ENCODE assay signal across 8 cellular contexts in the genomic region with DNA sequence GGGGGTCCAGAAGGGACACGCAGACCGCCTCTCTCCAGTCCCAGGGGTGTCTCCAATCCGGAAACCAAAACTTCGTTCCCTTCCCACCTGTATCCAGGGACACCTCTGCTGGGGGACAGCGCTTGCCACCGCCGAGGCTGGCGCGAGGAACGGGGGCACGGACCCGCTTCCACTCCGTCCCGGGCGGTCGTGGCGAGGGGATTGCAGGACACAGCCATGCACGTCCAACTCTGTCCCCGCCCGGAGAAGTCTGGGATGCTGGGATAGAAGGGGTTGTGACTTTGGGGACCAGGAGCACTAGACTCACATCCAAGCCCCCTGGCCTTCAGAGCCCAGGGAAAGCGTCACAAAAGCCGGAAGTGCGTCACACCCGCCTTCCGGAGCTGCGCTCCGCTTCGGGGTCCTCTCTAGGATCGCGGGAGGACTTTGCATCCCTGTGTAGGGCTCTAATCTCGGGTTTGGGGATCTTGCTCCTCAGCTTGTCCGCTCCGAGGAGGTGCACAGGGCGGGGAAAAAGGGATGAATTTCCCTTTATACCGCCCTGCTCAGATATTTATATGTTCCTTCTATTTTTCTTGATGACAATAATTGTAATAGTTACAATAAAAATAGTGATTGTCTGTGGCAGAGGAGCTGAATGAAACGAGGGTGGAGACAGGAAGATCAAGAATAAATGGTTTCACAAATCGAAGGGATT. TPM values are rescaled to one million over a fixed set of nuclear protein-coding genes. Genes with fewer than 3 reads are reported as not detected.
DNase-seq lines count a peak whose midpoint lies in the region; ATAC-seq and TF ChIP-seq lines count a peak whose summit lies in the region.

A gene (minus strand): TSS at position 348 of the 697 bp plus-strand sequence. CDS start 3,707 bp downstream, outside the sequence.

- H3K9me3 ChIP-seq in HEK293 (ENCODE audit: control insufficient read depth, insufficient read depth, low read depth, low read length) (no peaks in the 10 kb centered on the region; the same call in 1 of the 2 replicates), thymus (ENCODE audit: control insufficient read depth) (no peaks in the 10 kb centered on the region)

- H3K27me3 ChIP-seq in thymus (ENCODE audit: control insufficient read depth, insufficient read depth): no peaks in the 10 kb centered on the region

- CTCF ChIA-PET in HEK293 (lab: Yijun Ruan, JAX): interaction anchor here (1.2 kb wide), 2 partner anchors 12 to 65 kb away, joined by 3 to 5 read pairs; a partner anchor contains a TSS

- WGBS in thymus: under 1% methylated on average over 37 of the region's 37 CpGs

- POLR2A ChIA-PET in HEK293 (lab: Yijun Ruan, JAX): interaction anchor here (0.9 to 1.2 kb wide), 6 partner anchors 8 to 65 kb away, joined by 3 to 17 read pairs (median 4); a partner anchor contains a TSS

- intact Hi-C loops in Right ventricle myocardium inferior (cut with DNase I): loop anchor here (5.0 kb wide), 1 partner anchor 50 kb away; a partner anchor contains a TSS

- TF ChIP-seq CTCF in HEK293 (tag by site-specific recombination; IDR thresholded peaks at IDR 0.05) (no peak), NB4 (IDR thresholded peaks at IDR 0.05; ENCODE audit: low read depth, low read length) (no peak), osteocyte (IDR thresholded peaks at IDR 0.05) (no peak)

- H3K4me1 Mint-ChIP-seq in activated naive CD8-positive, alpha-beta T cell treated with anti-CD3 and anti-CD28 coated beads for 36 hours: peaks cover 29% of the 10 kb centered on the region
- peaks cover 18% of the 10 kb centered on the region for H3K4me1 Mint-ChIP-seq in osteocyte (ENCODE audit: unreplicated experiment)

- DNase-seq in GF-D8 (lab: John Stamatoyannopoulos, UW): peak; percentile 69
- peak; percentile 96 for DNase-seq in NB4 (ENCODE audit: low read depth)
- peak; percentile 86 for DNase-seq in activated naive CD8-positive, alpha-beta T cell treated with anti-CD3 and anti-CD28 coated beads for 36 hours
- peak; percentile 94 for DNase-seq in Right ventricle myocardium inferior (ENCODE audit: missing footprints)
- peak; percentile 88 for DNase-seq in osteocyte (ENCODE audit: extremely low spot score, unreplicated experiment)

- H3K27ac ChIP-seq in HEK293 (ENCODE audit: extremely low read depth, low read depth, low read length) (peak within 1 kb of the TSS; percentile 11), thymus (ENCODE audit: low read depth) (peak within 1 kb of the TSS; percentile 81)

- peak within 1 kb of the TSS; percentile 86 for H3K4me3 Mint-ChIP-seq in activated naive CD8-positive, alpha-beta T cell treated with anti-CD3 and anti-CD28 coated beads for 36 hours
- H3K4me3 Mint-ChIP-seq in osteocyte (ENCODE audit: unreplicated experiment): peak within 1 kb of the TSS; percentile 83

- H3K4me1 ChIP-seq in HEK293 (ENCODE audit: control insufficient read depth, insufficient read depth, low read length): no peaks in the 10 kb centered on the region
- peaks cover 13% of the 10 kb centered on the region for H3K4me1 ChIP-seq in thymus (ENCODE audit: control insufficient read depth, insufficient read depth, low read length)

- peak within 1 kb of the TSS; percentile 97 for H3K4me3 ChIP-seq in HEK293 (ENCODE audit: low read depth, low read length)
- peak within 1 kb of the TSS; percentile 92 for H3K4me3 ChIP-seq in NB4 (ENCODE audit: low read depth, low read length)
- peak within 1 kb of the TSS; percentile 99 for H3K4me3 ChIP-seq in thymus (ENCODE audit: low read length)

- peaks cover 55% of the 10 kb centered on the region for H3K36me3 Mint-ChIP-seq in activated naive CD8-positive, alpha-beta T cell treated with anti-CD3 and anti-CD28 coated beads for 36 hours
- H3K36me3 Mint-ChIP-seq in osteocyte (ENCODE audit: unreplicated experiment): peaks cover 20% of the 10 kb centered on the region

- H3K27ac Mint-ChIP-seq in activated naive CD8-positive, alpha-beta T cell treated with anti-CD3 and anti-CD28 coated beads for 36 hours: peak within 1 kb of the TSS; percentile 86
- H3K27ac Mint-ChIP-seq in osteocyte (ENCODE audit: unreplicated experiment): peak within 1 kb of the TSS; percentile 89

- peaks cover 5% of the 10 kb centered on the region for H3K9me3 Mint-ChIP-seq in activated naive CD8-positive, alpha-beta T cell treated with anti-CD3 and anti-CD28 coated beads for 36 hours
- peaks cover 16% of the 10 kb centered on the region for H3K9me3 Mint-ChIP-seq in osteocyte (ENCODE audit: unreplicated experiment)

- H3K27me3 Mint-ChIP-seq in activated naive CD8-positive, alpha-beta T cell treated with anti-CD3 and anti-CD28 coated beads for 36 hours: no peaks in the 10 kb centered on the region
- no peaks in the 10 kb centered on the region for H3K27me3 Mint-ChIP-seq in osteocyte (ENCODE audit: unreplicated experiment)

- peak; percentile 99 for ATAC-seq in SK-N-SH treated with all-trans-retinoic acid at 6 μM for 48 hours
- ATAC-seq in Right ventricle myocardium inferior: peak; percentile 98

- peak; percentile 97 for TF ChIP-seq POLR2A in NB4 (IDR thresholded peaks at IDR 0.05; ENCODE audit: extremely low read depth, insufficient read length)

- H3K36me3 ChIP-seq in HEK293 (ENCODE audit: control insufficient read depth in 2 of 2, insufficient read depth in 1 of 2, low read length in 2 of 2): peaks cover 27 to 44% of the 10 kb centered on the region in 2 experiments
- H3K36me3 ChIP-seq in thymus (ENCODE audit: control insufficient read depth, insufficient read depth): peaks cover 13% of the 10 kb centered on the region

TF ChIP-seq in HEK293, 187 proteins besides CTCF, POLR2A, EP300 and RAD21 (continues in another document):
- TF ChIP-seq, protein P1, sequence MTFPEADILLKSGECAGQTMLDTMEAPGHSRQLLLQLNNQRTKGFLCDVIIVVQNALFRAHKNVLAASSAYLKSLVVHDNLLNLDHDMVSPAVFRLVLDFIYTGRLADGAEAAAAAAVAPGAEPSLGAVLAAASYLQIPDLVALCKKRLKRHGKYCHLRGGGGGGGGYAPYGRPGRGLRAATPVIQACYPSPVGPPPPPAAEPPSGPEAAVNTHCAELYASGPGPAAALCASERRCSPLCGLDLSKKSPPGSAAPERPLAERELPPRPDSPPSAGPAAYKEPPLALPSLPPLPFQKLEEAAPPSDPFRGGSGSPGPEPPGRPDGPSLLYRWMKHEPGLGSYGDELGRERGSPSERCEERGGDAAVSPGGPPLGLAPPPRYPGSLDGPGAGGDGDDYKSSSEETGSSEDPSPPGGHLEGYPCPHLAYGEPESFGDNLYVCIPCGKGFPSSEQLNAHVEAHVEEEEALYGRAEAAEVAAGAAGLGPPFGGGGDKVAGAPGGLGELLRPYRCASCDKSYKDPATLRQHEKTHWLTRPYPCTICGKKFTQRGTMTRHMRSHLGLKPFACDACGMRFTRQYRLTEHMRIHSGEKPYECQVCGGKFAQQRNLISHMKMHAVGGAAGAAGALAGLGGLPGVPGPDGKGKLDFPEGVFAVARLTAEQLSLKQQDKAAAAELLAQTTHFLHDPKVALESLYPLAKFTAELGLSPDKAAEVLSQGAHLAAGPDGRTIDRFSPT (tag by site-specific recombination; IDR thresholded peaks at IDR 0.05): peak; percentile 28; the same call in 1 of the 2 replicates
- TF ChIP-seq MZF1 (tag by site-specific recombination; IDR thresholded peaks at IDR 0.05; ENCODE audit: borderline replicate concordance) (peak; percentile 97), ZBTB17 (tag by site-specific recombination; IDR thresholded peaks at IDR 0.05) (peak; percentile 93), ZNF112 (tag by site-specific recombination; IDR thresholded peaks at IDR 0.05) (no peak)

TF ChIP-seq in SK-N-SH treated with all-trans-retinoic acid at 6 μM for 48 hours, 23 proteins besides CTCF, POLR2A, EP300 and RAD21:
- TF ChIP-seq ZFP3 (CRISPR knock-in tag; IDR thresholded peaks at IDR 0.05): no peak
- TF ChIP-seq GLIS3 (CRISPR knock-in tag; IDR thresholded peaks at IDR 0.05): 0 out of 2 replicates have a peak, but pooled peaks have one; percentile 68
- TF ChIP-seq CSDC2 (CRISPR knock-in tag; IDR thresholded peaks at IDR 0.05): 0 out of 2 replicates have a peak, but pooled peaks have one; percentile 35

RNA-seq across cellular contexts. Expression of the gene that starts here (rescaled TPM):
- total RNA-seq in activated naive CD8-positive, alpha-beta T cell treated with anti-CD3 and anti-CD28 coated beads for 36 hours: 1 to 10 TPM; 5.6 to 6.0 TPM
- 6.8 TPM for total RNA-seq in Right ventricle myocardium inferior
- 5.3 and 6.3 TPM in 2 replicates for total RNA-seq in osteocyte
- polyA plus RNA-seq in thymus: 11.2 TPM

Comparison
In these comparisons a context has a peak if more than half of its experiments do, and no peak if none do; other contexts are left out.
1. Peak in every context shown above with its lines: DNase-seq, ATAC-seq, H3K4me3 ChIP-seq and H3K27ac ChIP-seq.